8 cellular contexts compared by ENCODE assay signal in genomic region chr1:33455537-33456301, GRCh38. TPM values are rescaled to one million over a fixed set of nuclear protein-coding genes. Genes with fewer than 3 reads are reported as not detected.
DNase-seq lines count a peak whose midpoint lies in the region; ATAC-seq and TF ChIP-seq lines count a peak whose summit lies in the region.

No MANE protein-coding gene starts in this region.

- peak; percentile 9 for DNase-seq in NCI-H748 (lab: John Stamatoyannopoulos, UW; ENCODE audit: unreplicated experiment)
- DNase-seq in NCI-H748 treated with DMSO at 0.1 percent for 48 hours (lab: John Stamatoyannopoulos, UW), result no peak
- DNase-seq in NCI-H526 treated with DMSO at 0.1 percent for 48 hours (lab: John Stamatoyannopoulos, UW), result peak; percentile 42
- DNase-seq in globus pallidus (ENCODE audit: low spot score), result peak; percentile 74
- no peak for DNase-seq in osteocyte (ENCODE audit: extremely low spot score, unreplicated experiment)
- DNase-seq in OCI-M2 (lab: John Stamatoyannopoulos, UW; ENCODE audit: unreplicated experiment), result no peak

- peak; percentile 80 for TF ChIP-seq CTCF in osteocyte (IDR thresholded peaks at IDR 0.05)

- no peak overlapping the region for H3K27ac Mint-ChIP-seq in activated T-helper 17 cell treated with anti-CD3 and anti-CD28 coated beads, Interleukin-2, amount 50 U/mL, for 72 hours
- peak overlapping the region; percentile 32 for H3K27ac Mint-ChIP-seq in osteocyte (ENCODE audit: unreplicated experiment)

- H3K4me3 Mint-ChIP-seq in activated T-helper 17 cell treated with anti-CD3 and anti-CD28 coated beads, Interleukin-2, amount 50 U/mL, for 72 hours, result no peak overlapping the region
- no peak overlapping the region for H3K4me3 Mint-ChIP-seq in osteocyte (ENCODE audit: unreplicated experiment)

- no peaks in the 10 kb centered on the region for H3K36me3 Mint-ChIP-seq in activated T-helper 17 cell treated with anti-CD3 and anti-CD28 coated beads, Interleukin-2, amount 50 U/mL, for 72 hours (ENCODE audit: low read depth)
- peaks cover 2% of the 10 kb centered on the region for H3K36me3 Mint-ChIP-seq in osteocyte (ENCODE audit: unreplicated experiment)

- peak; percentile 51 for ATAC-seq in HG02870 (IDR thresholded peaks at IDR 0.05; ENCODE audit: unreplicated experiment)
- peak; percentile 76 for ATAC-seq in activated T-helper 17 cell treated with anti-CD3 and anti-CD28 coated beads, Interleukin-2, amount 50 U/mL, for 72 hours (replicated peaks)

- H3K9me3 Mint-ChIP-seq in activated T-helper 17 cell treated with anti-CD3 and anti-CD28 coated beads, Interleukin-2, amount 50 U/mL, for 72 hours, result no peaks in the 10 kb centered on the region
- H3K9me3 Mint-ChIP-seq in osteocyte (ENCODE audit: unreplicated experiment), result peaks cover 1% of the 10 kb centered on the region

- peaks cover 20% of the 10 kb centered on the region for H3K27me3 Mint-ChIP-seq in activated T-helper 17 cell treated with anti-CD3 and anti-CD28 coated beads, Interleukin-2, amount 50 U/mL, for 72 hours
- no peaks in the 10 kb centered on the region for H3K27me3 Mint-ChIP-seq in osteocyte (ENCODE audit: unreplicated experiment)

- H3K4me1 Mint-ChIP-seq in activated T-helper 17 cell treated with anti-CD3 and anti-CD28 coated beads, Interleukin-2, amount 50 U/mL, for 72 hours, result peaks cover 4% of the 10 kb centered on the region
- H3K4me1 Mint-ChIP-seq in osteocyte (ENCODE audit: unreplicated experiment), result peaks cover 58% of the 10 kb centered on the region

RNA-seq across cellular contexts. Expression of gene ZSCAN20, which starts 16.7 kb away (rescaled TPM):
- total RNA-seq in activated T-helper 17 cell treated with anti-CD3 and anti-CD28 coated beads, Interleukin-2, amount 50 U/mL, for 72 hours, result 1 to 10 TPM; 4.1 to 5.8 TPM
- total RNA-seq in osteocyte, result 5.2 and 7.3 TPM in 2 replicates

RNA-seq across cellular contexts. Expression of gene PHC2, which starts 24.8 kb away (rescaled TPM):
- total RNA-seq in activated T-helper 17 cell treated with anti-CD3 and anti-CD28 coated beads, Interleukin-2, amount 50 U/mL, for 72 hours, result 10 to 100 TPM; 21.4 to 27.3 TPM
- total RNA-seq in osteocyte, result 148 and 160 TPM in 2 replicates

Comparison
In these comparisons a context has a peak if more than half of its experiments do, and no peak if none do; other contexts are left out.
1. DNase-seq: peak in NCI-H748 (single experiment), NCI-H526 treated with DMSO at 0.1 percent for 48 hours (single experiment) and globus pallidus (single experiment); none in NCI-H748 treated with DMSO at 0.1 percent for 48 hours (single experiment), osteocyte (single experiment) and OCI-M2 (single experiment).